Comparison of ENCODE assay signal across 9 cellular contexts in the genomic region with DNA sequence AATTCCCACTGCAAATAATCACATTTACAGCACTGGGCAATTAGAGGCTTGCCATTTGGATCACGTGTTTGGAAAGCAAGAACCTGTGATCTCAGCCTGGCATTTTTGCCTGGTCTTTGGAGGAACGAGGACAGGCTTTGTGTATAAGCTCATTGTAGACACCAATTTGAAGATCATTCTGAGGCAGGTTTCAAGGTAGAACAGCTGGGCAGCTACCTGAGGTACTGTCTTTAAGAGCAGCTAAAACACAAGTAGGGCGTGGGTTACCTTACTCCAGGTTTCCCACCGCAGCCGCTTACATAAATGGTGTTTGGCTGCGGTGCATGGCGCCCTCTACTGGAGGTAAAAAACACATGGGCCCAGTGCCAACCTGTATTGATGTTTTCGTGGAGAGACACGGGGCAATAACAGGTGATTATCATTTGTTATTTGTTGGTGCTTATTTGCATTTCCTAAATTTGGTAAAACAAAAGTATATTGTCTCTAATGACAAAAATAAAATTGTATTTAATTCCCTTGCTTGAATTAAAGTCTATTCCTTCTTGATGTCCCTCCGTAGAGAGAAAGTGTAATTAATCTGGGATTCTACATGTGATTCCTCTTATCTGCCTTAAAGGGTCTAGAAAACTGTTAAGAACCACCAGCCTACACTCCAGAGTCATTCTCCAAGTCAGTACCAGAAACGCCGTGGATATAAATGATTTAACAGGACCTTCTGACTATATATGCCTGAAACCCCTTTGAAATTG.
A peak's percentile ranks its signal among the peaks of the same experiment; 100 is the strongest.
DNase-seq lines count a peak whose midpoint lies in the region; ATAC-seq, FAIRE-seq and TF ChIP-seq lines count a peak whose summit lies in the region.
"Had no signal": no experiment of that assay in that cellular context is flagged by ENCODE, and none has a peak within 500 bp of the region (broad histone marks: within the 10 kb centered on the region; RNA-seq: fewer than 3 reads in every experiment).

No MANE protein-coding gene starts in this region.

- H3K36me3 ChIP-seq in DOHH2 (ENCODE audit: control insufficient read depth, low read length), result no peaks in the 10 kb centered on the region
- H3K36me3 ChIP-seq in subcutaneous abdominal adipose tissue (ENCODE audit: control insufficient read depth in 5 of 5, insufficient read depth in 5 of 5, low read length in 5 of 5), result no peaks in the 10 kb centered on the region

- H3K4me3 ChIP-seq in DOHH2 (ENCODE audit: low read length), result no peak overlapping the region
- peak overlapping the region; percentile 26 to 67 (median 47) for H3K4me3 ChIP-seq in subcutaneous abdominal adipose tissue (ENCODE audit: low read depth in 1 of 5, low read length in 5 of 5)

- H3K9me2 ChIP-seq in DOHH2 (replicated peaks; ENCODE audit: control insufficient read depth, low read length), result no peaks in the 10 kb centered on the region

- H3K27ac ChIP-seq in DOHH2 (ENCODE audit: low read depth, low read length), result no peak overlapping the region
- H3K27ac ChIP-seq in foreskin keratinocyte, result no peak overlapping the region
- H3K27ac ChIP-seq in subcutaneous abdominal adipose tissue (ENCODE audit: low read depth, low read length), result no peak overlapping the region

- H3K9me3 ChIP-seq in DOHH2 (ENCODE audit: control insufficient read depth, insufficient read depth, low read length) (no peaks in the 10 kb centered on the region), subcutaneous abdominal adipose tissue (ENCODE audit: control insufficient read depth in 5 of 5, low read length in 5 of 5) (peaks cover 0 to 10% (median 8%) of the 10 kb centered on the region in 5 donors)

- no peak for FAIRE-seq in RCC 7860 (lab: Jason Lieb, UNC)
- FAIRE-seq: colon had no signal

- H3K4me2 ChIP-seq in DOHH2 (ENCODE audit: low read length), result no peak overlapping the region

- H4K20me1 ChIP-seq in DOHH2 (ENCODE audit: control insufficient read depth, insufficient read depth, low read depth, low read length), result no peaks in the 10 kb centered on the region

- H3K27me3 ChIP-seq in DOHH2 (ENCODE audit: control insufficient read depth, low read length) (0 out of 2 replicates have a peak, but pooled peaks cover 5% of the 10 kb centered on the region), foreskin keratinocyte (no peaks in the 10 kb centered on the region), subcutaneous abdominal adipose tissue (ENCODE audit: control insufficient read depth in 5 of 5, insufficient read depth in 4 of 5, low read length in 5 of 5) (peaks cover 0 to 4% (median 0%) of the 10 kb centered on the region in 5 donors)

- ATAC-seq in foreskin keratinocyte (peak; percentile 49), omental fat pad (ENCODE audit: low FRiP score) (peak; percentile 84), GM21717 (IDR thresholded peaks at IDR 0.05; ENCODE audit: unreplicated experiment) (no peak)

- H3K79me2 ChIP-seq in DOHH2 (ENCODE audit: control insufficient read depth, low read length), result no peaks in the 10 kb centered on the region

- DNase-seq in LHCN-M2 (ENCODE audit: low read depth) (peak; percentile 48), RCC 7860 (ENCODE audit: low spot score) (peak; percentile 8), foreskin keratinocyte (peak; percentile 40 to 71), omental fat pad (ENCODE audit: low spot score) (peak; percentile 68)
- DNase-seq in activated T-helper 1 cell treated with anti-CD3 and anti-CD28 coated beads, Interleukin-2, amount 50 U/mL, for 16 hours (ENCODE audit: low read depth in 1 of 2, low spot score in 1 of 2), result peak; percentile 35 to 46

- TF ChIP-seq CTCF in DOHH2 (IDR thresholded peaks at IDR 0.05; ENCODE audit: low read depth, low read length, poor library complexity, severe bottlenecking), result peak; percentile 89
- TF ChIP-seq CTCF in foreskin keratinocyte (conservative IDR thresholded peaks at IDR 0.05), result peak; percentile 92
- peak in 1 of 3 donors; percentile 77 for TF ChIP-seq CTCF in omental fat pad (IDR thresholded peaks at IDR 0.05)

- no peaks in the 10 kb centered on the region for H3F3A ChIP-seq in DOHH2 (ENCODE audit: control insufficient read depth, insufficient read depth)

- H3K9ac ChIP-seq in subcutaneous abdominal adipose tissue (ENCODE audit: low read length in 5 of 5), result peak overlapping the region in 1 of 5 donors; percentile 8

- H3K4me1 ChIP-seq in DOHH2 (ENCODE audit: control insufficient read depth, low read length) (peaks cover 8% of the 10 kb centered on the region), foreskin keratinocyte (peaks cover 8% of the 10 kb centered on the region), subcutaneous abdominal adipose tissue (ENCODE audit: control insufficient read depth in 5 of 5, insufficient read depth in 5 of 5, low read length in 5 of 5) (peaks cover 0 to 14% (median 8%) of the 10 kb centered on the region in 5 donors)

Comparison
In these comparisons a context has a peak if more than half of its experiments do, and no peak if none do; other contexts are left out.
1. DNase-seq: peak in every context shown above with its lines; median percentile 68 in omental fat pad; 56 in foreskin keratinocyte; 48 in LHCN-M2; 40 in activated T-helper 1 cell treated with anti-CD3 and anti-CD28 coated beads, Interleukin-2, amount 50 U/mL, for 16 hours; 8 in RCC 7860.